Comparison of ENCODE assay signal across 1 cellular context in the genomic region with DNA sequence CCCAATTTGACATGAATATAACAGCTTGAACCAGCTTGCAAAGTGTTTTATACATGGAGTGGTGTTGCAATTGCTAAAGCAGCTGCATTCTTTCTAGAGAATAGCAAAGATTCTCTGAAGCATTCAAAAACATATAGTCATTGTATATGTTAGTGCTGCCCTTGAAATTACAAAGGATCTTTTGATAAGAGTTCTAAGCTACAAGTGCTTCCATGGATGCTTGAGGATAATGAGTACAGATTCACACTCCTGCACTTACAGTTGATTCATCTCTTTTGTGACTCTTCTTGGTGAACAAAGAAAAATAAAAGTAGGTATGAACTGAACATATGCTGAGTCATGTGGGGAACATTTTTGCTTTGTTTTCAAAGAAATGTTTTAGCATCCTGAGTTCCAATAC.
TF ChIP-seq lines count a peak whose summit lies in the region.

No MANE protein-coding gene starts in this region.

TF ChIP-seq in IMR-90, 13 proteins besides CTCF, POLR2A, EP300 and RAD21:
- TF ChIP-seq MXI1 (IDR thresholded peaks at IDR 0.05; ENCODE audit: borderline replicate concordance, low read depth, low read length): no peak
- TF ChIP-seq MAFK (IDR thresholded peaks at IDR 0.05; ENCODE audit: low read depth, low read length): peak; percentile 70
- TF ChIP-seq RCOR1 (IDR thresholded peaks at IDR 0.05; ENCODE audit: insufficient replicate concordance, low read length): no peak
- peak; percentile 97 for TF ChIP-seq CEBPB (IDR thresholded peaks at IDR 0.05; ENCODE audit: low read depth, low read length)
- TF ChIP-seq, protein P1, sequence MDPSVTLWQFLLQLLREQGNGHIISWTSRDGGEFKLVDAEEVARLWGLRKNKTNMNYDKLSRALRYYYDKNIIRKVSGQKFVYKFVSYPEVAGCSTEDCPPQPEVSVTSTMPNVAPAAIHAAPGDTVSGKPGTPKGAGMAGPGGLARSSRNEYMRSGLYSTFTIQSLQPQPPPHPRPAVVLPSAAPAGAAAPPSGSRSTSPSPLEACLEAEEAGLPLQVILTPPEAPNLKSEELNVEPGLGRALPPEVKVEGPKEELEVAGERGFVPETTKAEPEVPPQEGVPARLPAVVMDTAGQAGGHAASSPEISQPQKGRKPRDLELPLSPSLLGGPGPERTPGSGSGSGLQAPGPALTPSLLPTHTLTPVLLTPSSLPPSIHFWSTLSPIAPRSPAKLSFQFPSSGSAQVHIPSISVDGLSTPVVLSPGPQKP (IDR thresholded peaks at IDR 0.05; ENCODE audit: borderline replicate concordance, low read depth, low read length): no peak
- peak; percentile 58; the same call in 1 of the 2 replicates for TF ChIP-seq BHLHE40 (IDR thresholded peaks at IDR 0.05; ENCODE audit: low read depth, low read length)
- TF ChIP-seq, protein P2, sequence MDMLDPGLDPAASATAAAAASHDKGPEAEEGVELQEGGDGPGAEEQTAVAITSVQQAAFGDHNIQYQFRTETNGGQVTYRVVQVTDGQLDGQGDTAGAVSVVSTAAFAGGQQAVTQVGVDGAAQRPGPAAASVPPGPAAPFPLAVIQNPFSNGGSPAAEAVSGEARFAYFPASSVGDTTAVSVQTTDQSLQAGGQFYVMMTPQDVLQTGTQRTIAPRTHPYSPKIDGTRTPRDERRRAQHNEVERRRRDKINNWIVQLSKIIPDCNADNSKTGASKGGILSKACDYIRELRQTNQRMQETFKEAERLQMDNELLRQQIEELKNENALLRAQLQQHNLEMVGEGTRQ (IDR thresholded peaks at IDR 0.05; ENCODE audit: low read depth, low read length): no peak
- TF ChIP-seq CHD1 (IDR thresholded peaks at IDR 0.05; ENCODE audit: low read depth, low read length): no peak
- TF ChIP-seq NFE2L2 (IDR thresholded peaks at IDR 0.05; ENCODE audit: low read depth, low read length): peak; percentile 93
- TF ChIP-seq MAZ (IDR thresholded peaks at IDR 0.05; ENCODE audit: borderline replicate concordance, low read depth, low read length): no peak
- TF ChIP-seq FOS (IDR thresholded peaks at IDR 0.05; ENCODE audit: low read depth, low read length): peak; percentile 53; the same call in 1 of the 2 replicates
- no peak for TF ChIP-seq RFX5 (IDR thresholded peaks at IDR 0.05; ENCODE audit: low read depth, low read length)
- TF ChIP-seq SMC3 (IDR thresholded peaks at IDR 0.05; ENCODE audit: low read depth, low read length): no peak
